Comparison of ENCODE assay signal across 27 cellular contexts in genomic region chr14:26860111-26860510, GRCh38.
"Had no signal": no experiment of that assay in that cellular context is flagged by ENCODE, and none has a peak within 500 bp of the region (broad histone marks: within the 10 kb centered on the region; RNA-seq: fewer than 3 reads in every experiment).

No MANE protein-coding gene starts in this region.

- H3K27me3 ChIP-seq: stomach, suprapubic skin, testis, thyroid gland, tibial artery, tibial nerve, transverse colon, upper lobe of left lung, upper lobe of right lung, uterus, vagina had no signal

- H3K27ac ChIP-seq: stomach, suprapubic skin, testis, thoracic aorta, thyroid gland, tibial artery, tibial nerve, transverse colon, upper lobe of left lung, upper lobe of right lung, uterus, vagina had no signal

- H3K9me3 ChIP-seq: stomach, suprapubic skin, testis, thoracic aorta, thyroid gland, tibial artery, tibial nerve, transverse colon, upper lobe of left lung, upper lobe of right lung, uterus, vagina had no signal

- H3K36me3 ChIP-seq: stomach, suprapubic skin, thoracic aorta, thyroid gland, tibial artery, tibial nerve, transverse colon, upper lobe of left lung, upper lobe of right lung, uterus, vagina had no signal

- FAIRE-seq: urothelium cell line had no signal

- H3K4me1 ChIP-seq: stomach, testis, thyroid gland, tibial artery, tibial nerve, transverse colon, upper lobe of left lung, upper lobe of right lung, uterus, vagina had no signal

- DNase-seq: stimulated activated CD4-positive, alpha-beta T cell treated with anti-CD3 and anti-CD28 coated beads, Interleukin-2, amount 100 ng/mL, for 48 hours; stimulated activated CD4-positive, alpha-beta T cell treated with anti-CD3 and anti-CD28 coated beads, Interleukin-4, amount 100 ng/mL, for 1 hour; stimulated activated CD4-positive, alpha-beta T cell treated with anti-CD3 and anti-CD28 coated beads, Interleukin-4, amount 100 ng/mL, for 24 hours; stimulated activated CD4-positive, alpha-beta T cell treated with anti-CD3 and anti-CD28 coated beads, Interleukin-4, amount 100 ng/mL, for 4 hours; stimulated activated CD8-positive, alpha-beta memory T cell treated with anti-CD3 and anti-CD28 coated beads, Interleukin-4, amount 100 ng/mL, for 48 hours; stimulated activated naive B cell treated with anti-CD40 and anti-IgM and Interleukin-4, amounts not matched to agents 10 μg/mL and 1 μg/mL and 100 μg/mL, for 72 hours; stimulated activated naive CD4-positive, alpha-beta T cell; stimulated activated naive CD4-positive, alpha-beta T cell treated with Interleukin-2 at 50 U/mL for 16 hours; stimulated activated naive CD8-positive, alpha-beta T cell treated with anti-CD3 and anti-CD28 coated beads, Interleukin-15, amount 100 ng/mL, for 72 hours; stimulated activated naive CD8-positive, alpha-beta T cell treated with anti-CD3 and anti-CD28 coated beads, Interleukin-15, Interleukin-2, amounts not matched to agents 100 U/mL and 50 U/mL, for 24 hours; stomach; substantia nigra; testis; thyroid gland; tibial artery; transverse colon; trophoblast cell; upper lobe of left lung; upper lobe of right lung; uterus had no signal

- H3K4me3 ChIP-seq: stomach, suprapubic skin, testis, thoracic aorta, thyroid gland, tibial artery, tibial nerve, transverse colon, upper lobe of left lung, upper lobe of right lung, uterus, vagina had no signal

- ATAC-seq: stimulated activated effector memory CD8-positive, alpha-beta T cell treated with anti-CD3 and anti-CD28 coated beads, Interleukin-12 subunit alpha, Interleukin-12 subunit beta, amount 100 ng/mL, for 72 hours; stimulated activated memory B cell treated with anti-CD40 and anti-IgM and Interleukin-4, amounts not matched to agents 10 μg/mL and 1 μg/mL and 100 μg/mL, for 72 hours; stimulated activated naive B cell treated with anti-CD40 and anti-IgM and Interleukin-4, amounts not matched to agents 10 μg/mL and 1 μg/mL and 100 μg/mL, for 72 hours; stimulated activated naive CD8-positive, alpha-beta T cell treated with anti-CD3 and anti-CD28 coated beads, Interleukin-15, amount 100 ng/mL, for 72 hours; stimulated activated naive CD8-positive, alpha-beta T cell treated with anti-CD3 and anti-CD28 coated beads, Interleukin-15, Interleukin-2, amounts not matched to agents 100 U/mL and 50 U/mL, for 24 hours; upper lobe of right lung had no signal
